ENCODE assay signal across 20 cellular contexts in the genomic region with DNA sequence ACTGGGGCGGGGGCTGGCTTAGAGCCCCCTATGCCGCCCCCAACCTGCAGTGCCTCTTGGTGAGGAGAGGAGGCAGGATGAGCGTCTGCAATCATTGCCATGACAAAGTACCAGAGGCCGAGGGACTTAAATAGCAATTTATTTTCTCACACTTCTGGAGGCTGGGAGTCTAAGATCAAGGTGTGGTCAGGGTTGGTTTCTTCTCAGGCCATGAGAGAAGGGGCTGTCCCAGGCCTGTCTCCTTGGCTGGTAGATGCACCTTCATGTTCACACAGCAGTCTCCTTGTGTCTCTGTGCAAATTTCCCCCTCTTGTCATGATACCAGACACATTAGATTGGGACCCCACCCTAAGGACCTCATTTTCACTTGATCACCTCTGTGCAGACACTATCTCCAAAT.
"Had no signal": no experiment of that assay in that cellular context is flagged by ENCODE, and none has a peak within 500 bp of the region (broad histone marks: within the 10 kb centered on the region; RNA-seq: fewer than 3 reads in every experiment).

No MANE protein-coding gene starts in this region.

- H3K27me3 Mint-ChIP-seq: activated CD4-positive, alpha-beta memory T cell treated with anti-CD3 and anti-CD28 coated beads, Interleukin-2, amount 10 ng/mL, durations not matched to agents 7 days and 5 days; activated CD4-positive, alpha-beta T cell treated with anti-CD3 and anti-CD28 coated beads for 36 hours; activated T-helper 17 cell treated with anti-CD3 and anti-CD28 coated beads, Interleukin-2, amount 50 U/mL, for 72 hours; brain; type B pancreatic cell had no signal

- H3K4me3 ChIP-seq: gastrocnemius medialis, left ventricle myocardium inferior, ovary, psoas muscle, stomach had no signal

- H3K4me3 Mint-ChIP-seq: activated CD4-positive, alpha-beta memory T cell treated with anti-CD3 and anti-CD28 coated beads, Interleukin-2, amount 10 ng/mL, durations not matched to agents 7 days and 5 days; activated CD4-positive, alpha-beta T cell treated with anti-CD3 and anti-CD28 coated beads for 36 hours; activated T-helper 17 cell treated with anti-CD3 and anti-CD28 coated beads, Interleukin-2, amount 50 U/mL, for 72 hours; brain; immature natural killer cell; type B pancreatic cell had no signal

- H3K27ac ChIP-seq: gastrocnemius medialis, left ventricle myocardium inferior, ovary, psoas muscle, stomach had no signal

- H3K27ac Mint-ChIP-seq: activated CD4-positive, alpha-beta memory T cell treated with anti-CD3 and anti-CD28 coated beads, Interleukin-2, amount 10 ng/mL, durations not matched to agents 7 days and 5 days; activated CD4-positive, alpha-beta T cell treated with anti-CD3 and anti-CD28 coated beads for 36 hours; type B pancreatic cell had no signal

- H3K27me3 ChIP-seq: gastrocnemius medialis, ovary, stomach had no signal

- DNase-seq: activated CD4-positive, alpha-beta memory T cell treated with anti-CD3 and anti-CD28 coated beads, Interleukin-2, amount 10 ng/mL, durations not matched to agents 7 days and 5 days; activated CD4-positive, alpha-beta T cell treated with anti-CD3 and anti-CD28 coated beads for 36 hours; activated naive CD4-positive, alpha-beta T cell treated with Interleukin-2 at 50 U/mL for 16 hours; activated T-cell treated with anti-CD3 and anti-CD28 coated beads, Interleukin-2, amount 50 U/mL, for 1 hour; anterior cingulate cortex; cortex of kidney; effector CD4-positive, alpha-beta T cell; gastrocnemius medialis; immature natural killer cell; kidney glomerular epithelial cell; left ventricle myocardium inferior; mammary epithelial cell; ovary; psoas muscle; right cardiac atrium; stimulated activated CD4-positive, alpha-beta T cell treated with anti-CD3 and anti-CD28 coated beads, Interleukin-2, amount 100 ng/mL, for 24 hours; stomach had no signal

- ATAC-seq: activated CD4-positive, alpha-beta T cell treated with anti-CD3 and anti-CD28 coated beads for 36 hours; activated T-helper 17 cell treated with anti-CD3 and anti-CD28 coated beads, Interleukin-2, amount 50 U/mL, for 72 hours; gastrocnemius medialis; psoas muscle; right cardiac atrium had no signal

- H3K36me3 ChIP-seq: gastrocnemius medialis, left ventricle myocardium inferior, ovary, stomach had no signal

- H3K36me3 Mint-ChIP-seq: brain, immature natural killer cell, type B pancreatic cell had no signal

- H3K4me1 ChIP-seq: gastrocnemius medialis, left ventricle myocardium inferior, psoas muscle had no signal

- H3K9me3 Mint-ChIP-seq: activated CD4-positive, alpha-beta memory T cell treated with anti-CD3 and anti-CD28 coated beads, Interleukin-2, amount 10 ng/mL, durations not matched to agents 7 days and 5 days; activated T-helper 17 cell treated with anti-CD3 and anti-CD28 coated beads, Interleukin-2, amount 50 U/mL, for 72 hours; brain; type B pancreatic cell had no signal

- H3K9me3 ChIP-seq: gastrocnemius medialis, left ventricle myocardium inferior, ovary, psoas muscle, stomach had no signal
